ENCODE assay signal across 21 cellular contexts in genomic region chr7:149471289-149471953, GRCh38. TPM values are rescaled to one million over a fixed set of nuclear protein-coding genes. Genes with fewer than 3 reads are reported as not detected.
DNase-seq lines count a peak whose midpoint lies in the region; ATAC-seq, FAIRE-seq and TF ChIP-seq lines count a peak whose summit lies in the region.
"Had no signal": no experiment of that assay in that cellular context is flagged by ENCODE, and none has a peak within 500 bp of the region (broad histone marks: within the 10 kb centered on the region; RNA-seq: fewer than 3 reads in every experiment).

No MANE protein-coding gene starts in this region.

- no TSS peak for BruUV-seq in HepG2 (replicated peaks; lab: Mats Ljungman, UMichigan)

- no peaks in the 10 kb centered on the region for H3K9me3 ChIP-seq in HepG2 (ENCODE audit: low read length)
- no peaks in the 10 kb centered on the region for H3K9me3 ChIP-seq in right lobe of liver
- H3K9me3 ChIP-seq: BE2C had no signal

- intact Hi-C loops in HepG2 (cut with micrococcal nuclease; ENCODE audit: unreplicated experiment) = no loop called here
- intact Hi-C loops in right lobe of liver (cut with DNase I) = no loop called here

- H3K27ac ChIP-seq in HepG2 (ENCODE audit: extremely low read length, insufficient read depth, low read length) (no peak overlapping the region), right lobe of liver (no peak overlapping the region)

- H3K4me3 ChIP-seq in HepG2 (replicated peaks in 1 of 3; ENCODE audit: insufficient read depth in 1 of 3, low read depth in 2 of 3, low read length in 3 of 3) (no peak overlapping the region), right lobe of liver (no peak overlapping the region)

- H3K27ac Mint-ChIP-seq in endothelial cell (ENCODE audit: unreplicated experiment) = no peak overlapping the region
- no peak overlapping the region for H3K27ac Mint-ChIP-seq in osteocyte (ENCODE audit: unreplicated experiment)
- H3K27ac Mint-ChIP-seq: CD4-positive, CD25-positive, alpha-beta regulatory T cell; CD8-positive, alpha-beta memory T cell; H9 had no signal

- TF ChIP-seq EP300 in HepG2 (IDR thresholded peaks at IDR 0.05; ENCODE audit: low read depth in 2 of 2, low read length in 2 of 2) (no peak), HepG2 (CRISPR knock-in tag; IDR thresholded peaks at IDR 0.05; ENCODE audit: borderline replicate concordance) (no peak)

- POLR2A ChIA-PET in HepG2 (lab: Yijun Ruan, JAX) = no interaction called here

- TF ChIP-seq POLR2A in HepG2 (IDR thresholded peaks at IDR 0.05; ENCODE audit: insufficient read depth in 1 of 2, low read depth in 2 of 2, low read length in 2 of 2) (no peak), right lobe of liver (IDR thresholded peaks at IDR 0.05) (no peak)

- ATAC-seq in HepG2 (no peak), right lobe of liver (no peak)

- H3K27me3 ChIP-seq in HepG2 (ENCODE audit: control insufficient read depth in 1 of 2, insufficient read depth in 2 of 2, low read length in 2 of 2) (no peaks in the 10 kb centered on the region), right lobe of liver (no peaks in the 10 kb centered on the region)
- H3K27me3 ChIP-seq: BE2C had no signal

- H3K4me1 ChIP-seq in HepG2 (ENCODE audit: insufficient read depth, low read length) = no peaks in the 10 kb centered on the region
- H3K4me1 ChIP-seq in right lobe of liver = no peaks in the 10 kb centered on the region
- H3K4me1 ChIP-seq: BE2C had no signal

- H2AFZ ChIP-seq in HepG2 (ENCODE audit: low read length) = no peak overlapping the region

- no peaks in the 10 kb centered on the region for H3K79me2 ChIP-seq in HepG2 (ENCODE audit: insufficient read depth, low read length)

- H3K4me1 Mint-ChIP-seq in endothelial cell (ENCODE audit: unreplicated experiment) = peaks cover 6% of the 10 kb centered on the region
- no peaks in the 10 kb centered on the region for H3K4me1 Mint-ChIP-seq in osteocyte (ENCODE audit: unreplicated experiment)

- WGBS in HepG2 (ENCODE audit: low lambda C conversion rate) = 99% methylated on average over 6 of the region's 6 CpGs
- no CpG with 5 or more reads among the region's 6 CpGs for WGBS in right lobe of liver (ENCODE audit: insufficient coverage, low coverage, low lambda C conversion rate, missing lambda C conversion rate)

- H3K4me3 Mint-ChIP-seq in endothelial cell (ENCODE audit: unreplicated experiment) = peak overlapping the region; percentile 25
- no peak overlapping the region for H3K4me3 Mint-ChIP-seq in osteocyte (ENCODE audit: unreplicated experiment)
- H3K4me3 Mint-ChIP-seq: CD4-positive, CD25-positive, alpha-beta regulatory T cell; CD8-positive, alpha-beta memory T cell; H9 had no signal

- H3K36me3 Mint-ChIP-seq in endothelial cell (ENCODE audit: low read depth, unreplicated experiment) = peaks cover 55% of the 10 kb centered on the region
- H3K36me3 Mint-ChIP-seq in osteocyte (ENCODE audit: unreplicated experiment) = peaks cover 50% of the 10 kb centered on the region

- TF ChIP-seq RAD21 in HepG2 (CRISPR knock-in tag; IDR thresholded peaks at IDR 0.05) = no peak

- FAIRE-seq in HepG2 (lab: Jason Lieb, UNC) = no peak
- FAIRE-seq: A204.1, GM12891, GM19239, H1 had no signal

- in situ Hi-C loops in HepG2 (cut with HindIII; ENCODE audit: extremely low pct_ligation_motif_present, low pct_unique_long_range_greater_than_20kb) = no loop called here

- H3K27me3 Mint-ChIP-seq in endothelial cell (ENCODE audit: unreplicated experiment) (peaks cover 12% of the 10 kb centered on the region), osteocyte (ENCODE audit: unreplicated experiment) (no peaks in the 10 kb centered on the region)

- DNase-seq in HepG2 (ENCODE audit: low spot score) (no peak), right lobe of liver (no peak), endothelial cell (ENCODE audit: low spot score) (no peak), osteocyte (ENCODE audit: extremely low spot score, unreplicated experiment) (peak; percentile 62), midbrain (lab: John Stamatoyannopoulos, UW) (no peak), NCI-H2081 (lab: John Stamatoyannopoulos, UW) (no peak)
- DNase-seq: ACHN; BE2C; C1 segment of cervical spinal cord; CD4-positive, CD25-positive, alpha-beta regulatory T cell; CD8-positive, alpha-beta memory T cell; COR-L47; DMS 273 treated with DMSO at 0.1 percent for 48 hours; DMS53; DND-41; EL; H9 had no signal

- peaks cover 5 to 34% of the 10 kb centered on the region in 2 experiments for H3K36me3 ChIP-seq in HepG2 (replicated peaks in 1 of 2; ENCODE audit: control insufficient read depth in 1 of 2, insufficient read depth in 2 of 2, low read length in 2 of 2)
- peaks cover 0 to 41% (median 18%) of the 10 kb centered on the region in 4 donors for H3K36me3 ChIP-seq in right lobe of liver

- no peak overlapping the region for H3K4me2 ChIP-seq in HepG2 (ENCODE audit: low read depth, low read length)

- CTCF ChIA-PET in HepG2 (lab: Yijun Ruan, JAX; ENCODE audit: low intra/inter-chr PET ratio, low total read pairs) = no interaction called here

- no peaks in the 10 kb centered on the region for H4K20me1 ChIP-seq in HepG2 (ENCODE audit: insufficient read depth, low read length)

- TF ChIP-seq CTCF in HepG2 (CRISPR knock-in tag; IDR thresholded peaks at IDR 0.05) (no peak), right lobe of liver (IDR thresholded peaks at IDR 0.05) (no peak), endothelial cell (IDR thresholded peaks at IDR 0.05; ENCODE audit: unreplicated experiment) (no peak), osteocyte (IDR thresholded peaks at IDR 0.05) (no peak)

- H3K9me3 Mint-ChIP-seq in endothelial cell (ENCODE audit: unreplicated experiment) (no peaks in the 10 kb centered on the region), osteocyte (ENCODE audit: unreplicated experiment) (peaks cover 7% of the 10 kb centered on the region)

- no peak overlapping the region for H3K9ac ChIP-seq in HepG2 (ENCODE audit: insufficient read depth, low read depth, low read length)

TF ChIP-seq in HepG2, 621 proteins besides CTCF, POLR2A, EP300 and RAD21 (continues in another document):
- 0 out of 2 replicates have a peak, but pooled peaks have one; percentile 22 for TF ChIP-seq POLR2G (IDR thresholded peaks at IDR 0.05; ENCODE audit: low read depth, low read length)
- no peak for TF ChIP-seq ZNF44 (CRISPR knock-in tag; IDR thresholded peaks at IDR 0.05)
- TF ChIP-seq CENPT (CRISPR knock-in tag; IDR thresholded peaks at IDR 0.05; ENCODE audit: low read depth) = no peak
- no peak for TF ChIP-seq ZBTB8A (CRISPR knock-in tag; IDR thresholded peaks at IDR 0.05; ENCODE audit: borderline replicate concordance, low read depth)

RNA-seq across cellular contexts. Expression of gene ZNF777, which starts 10.6 kb away (rescaled TPM):
- total RNA-seq in HepG2 (2016; rRNA removed; fragmentation: Illumina TruSeq; extraction: Trizol) (4.4 and 6.0 TPM in 2 replicates), right lobe of liver (1 to 10 TPM; 5.3 to 7.0 (median 5.4) TPM), endothelial cell (ENCODE audit: unreplicated experiment) (13.9 TPM), osteocyte (16.3 and 17.1 TPM in 2 replicates)
- 1.1 and 1.2 TPM in 2 replicates for total RNA-seq in HepG2 (2016; cell fraction: cytosol; rRNA removed; fragmentation: Illumina TruSeq; extraction: Trizol; ENCODE audit: low read depth)
- total RNA-seq in HepG2 (2016; cell fraction: insoluble cytoplasmic fraction; rRNA removed; fragmentation: Illumina TruSeq; extraction: Trizol) = 3.5 and 5.9 TPM in 2 replicates
- total RNA-seq in HepG2 (2016; cell fraction: membrane; rRNA removed; fragmentation: Illumina TruSeq; extraction: Trizol) = 4.0 and 4.1 TPM in 2 replicates
- 3.7 and 3.9 TPM in 2 replicates for total RNA-seq in HepG2 (2016; cell fraction: nucleus; rRNA removed; fragmentation: Illumina TruSeq; extraction: Trizol)
- 3.8 and 4.8 TPM in 2 replicates for polyA plus RNA-seq in HepG2 (2011; rRNA removed)
- 3.9 and 5.3 TPM in 2 replicates for polyA plus RNA-seq in HepG2 (2011; cell fraction: cytosol; rRNA removed)
- 3.7 and 3.8 TPM in 2 replicates for polyA plus RNA-seq in HepG2 (2011; cell fraction: nucleus; rRNA removed)
- polyA plus RNA-seq in HepG2 (2012) = 3.7 and 4.3 TPM in 2 replicates
- 0.96 and 1.2 TPM in 2 replicates for polyA plus RNA-seq in HepG2 (2016; cell fraction: cytosol; fragmentation: Illumina TruSeq; extraction: Trizol; ENCODE audit: low read depth)
- polyA plus RNA-seq in HepG2 (2016; cell fraction: insoluble cytoplasmic fraction; fragmentation: Illumina TruSeq; extraction: Trizol; ENCODE audit: low read depth) = 7.4 and 9.5 TPM in 2 replicates
- 3.4 and 3.5 TPM in 2 replicates for polyA plus RNA-seq in HepG2 (2016; cell fraction: membrane; fragmentation: Illumina TruSeq; extraction: Trizol; ENCODE audit: low read depth)
- polyA plus RNA-seq in HepG2 (2016; cell fraction: nucleus; fragmentation: Illumina TruSeq; extraction: Trizol; ENCODE audit: insufficient read depth, low read depth) = 7.3 and 8.5 TPM in 2 replicates
- polyA minus RNA-seq in HepG2 (2011; rRNA and poly(A)+ RNA removed; ENCODE audit: low replicate concordance) = 5.7 and 8.2 TPM in 2 replicates
- 5.0 and 5.4 TPM in 2 replicates for polyA minus RNA-seq in HepG2 (2011; cell fraction: cytosol; rRNA and poly(A)+ RNA removed)
- polyA minus RNA-seq in HepG2 (2011; cell fraction: nucleus; rRNA and poly(A)+ RNA removed) = 3.2 and 3.7 TPM in 2 replicates

RNA-seq across cellular contexts. Expression of gene ZNF746, which starts 26.2 kb away (rescaled TPM):
- total RNA-seq in HepG2 (2016; rRNA removed; fragmentation: Illumina TruSeq; extraction: Trizol) (8.0 and 8.1 TPM in 2 replicates), right lobe of liver (10 to 100 TPM in 3 of 6 experiments, 1 to 10 TPM in 3; 7.9 to 15.8 (median 10.4) TPM), endothelial cell (ENCODE audit: unreplicated experiment) (23.8 TPM), osteocyte (19.1 and 20.5 TPM in 2 replicates)
- total RNA-seq in HepG2 (2016; cell fraction: cytosol; rRNA removed; fragmentation: Illumina TruSeq; extraction: Trizol; ENCODE audit: low read depth) = 1.4 and 1.5 TPM in 2 replicates
- total RNA-seq in HepG2 (2016; cell fraction: insoluble cytoplasmic fraction; rRNA removed; fragmentation: Illumina TruSeq; extraction: Trizol) = 6.1 and 8.8 TPM in 2 replicates
- 4.5 and 5.4 TPM in 2 replicates for total RNA-seq in HepG2 (2016; cell fraction: membrane; rRNA removed; fragmentation: Illumina TruSeq; extraction: Trizol)
- total RNA-seq in HepG2 (2016; cell fraction: nucleus; rRNA removed; fragmentation: Illumina TruSeq; extraction: Trizol) = 6.8 and 7.9 TPM in 2 replicates
- 3.8 and 4.1 TPM in 2 replicates for polyA plus RNA-seq in HepG2 (2011; rRNA removed)
- 2.1 and 2.5 TPM in 2 replicates for polyA plus RNA-seq in HepG2 (2011; cell fraction: cytosol; rRNA removed)
- 12.0 and 13.8 TPM in 2 replicates for polyA plus RNA-seq in HepG2 (2011; cell fraction: nucleus; rRNA removed)
- 3.9 and 4.3 TPM in 2 replicates for polyA plus RNA-seq in HepG2 (2012)
- 0.61 and 0.66 TPM in 2 replicates for polyA plus RNA-seq in HepG2 (2016; cell fraction: cytosol; fragmentation: Illumina TruSeq; extraction: Trizol; ENCODE audit: low read depth)
- 4.8 and 8.0 TPM in 2 replicates for polyA plus RNA-seq in HepG2 (2016; cell fraction: insoluble cytoplasmic fraction; fragmentation: Illumina TruSeq; extraction: Trizol; ENCODE audit: low read depth)
- polyA plus RNA-seq in HepG2 (2016; cell fraction: membrane; fragmentation: Illumina TruSeq; extraction: Trizol; ENCODE audit: low read depth) = 1.5 and 1.8 TPM in 2 replicates
- 15.0 and 16.0 TPM in 2 replicates for polyA plus RNA-seq in HepG2 (2016; cell fraction: nucleus; fragmentation: Illumina TruSeq; extraction: Trizol; ENCODE audit: insufficient read depth, low read depth)
- 11.2 and 15.4 TPM in 2 replicates for polyA minus RNA-seq in HepG2 (2011; rRNA and poly(A)+ RNA removed; ENCODE audit: low replicate concordance)
- 4.7 and 5.1 TPM in 2 replicates for polyA minus RNA-seq in HepG2 (2011; cell fraction: cytosol; rRNA and poly(A)+ RNA removed)
- 10.4 and 12.0 TPM in 2 replicates for polyA minus RNA-seq in HepG2 (2011; cell fraction: nucleus; rRNA and poly(A)+ RNA removed)
